Comparison of ENCODE assay signal across 1 cellular context in the genomic region with DNA sequence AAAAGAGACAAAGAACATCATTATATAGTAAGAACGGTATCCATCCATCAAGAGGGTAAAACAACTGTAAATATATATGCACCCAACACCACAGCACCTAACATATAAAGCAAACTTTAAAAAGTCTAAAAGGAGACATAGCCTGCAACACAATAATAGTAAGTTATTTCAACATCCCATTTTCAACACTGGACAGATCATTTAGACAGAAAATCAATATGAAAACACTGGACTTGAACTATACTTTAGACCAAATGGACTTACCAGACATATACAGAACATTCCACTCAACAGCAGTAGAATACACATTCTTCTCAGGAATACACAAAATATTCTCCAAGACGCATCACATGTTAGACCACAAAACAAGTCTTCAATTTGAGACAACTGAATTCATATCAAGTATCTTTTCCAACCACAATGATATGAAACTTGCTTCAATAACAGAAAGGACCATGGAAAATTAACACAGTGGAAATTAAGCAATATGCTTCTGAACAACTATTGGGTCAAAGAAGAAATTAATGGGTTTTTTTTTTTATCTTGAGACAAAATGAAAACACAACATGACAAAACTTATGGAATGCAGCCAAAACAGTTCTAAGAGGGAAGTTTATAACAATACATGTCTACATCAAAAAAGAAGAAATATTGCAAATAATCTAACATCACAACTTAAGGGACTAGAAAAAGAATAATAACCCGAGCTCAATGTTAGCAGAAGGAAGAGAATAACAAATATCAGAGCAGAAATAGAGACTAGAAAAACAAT.
TF ChIP-seq lines count a peak whose summit lies in the region.

No MANE protein-coding gene starts in this region.

TF ChIP-seq in HepG2, 621 proteins besides CTCF, POLR2A, EP300 and RAD21 (continued from another document):
- TF ChIP-seq ZNF83 (CRISPR knock-in tag; IDR thresholded peaks at IDR 0.05; ENCODE audit: borderline replicate concordance) (no peak), PITX1 (CRISPR knock-in tag; IDR thresholded peaks at IDR 0.05) (no peak), NFIC (IDR thresholded peaks at IDR 0.05; ENCODE audit: low read length) (0 out of 2 replicates have a peak, but pooled peaks have one; percentile 23), SOX6 (IDR thresholded peaks at IDR 0.05) (no peak), SOX6 (CRISPR knock-in tag; IDR thresholded peaks at IDR 0.05) (peak; percentile 27; the same call in 1 of the 2 replicates), ZNF468 (CRISPR knock-in tag; IDR thresholded peaks at IDR 0.05) (no peak), ZKSCAN5 (CRISPR knock-in tag; IDR thresholded peaks at IDR 0.05) (no peak), ZNF367 (CRISPR knock-in tag; IDR thresholded peaks at IDR 0.05; ENCODE audit: borderline replicate concordance) (no peak), ZFX (CRISPR knock-in tag; IDR thresholded peaks at IDR 0.05; ENCODE audit: low read depth) (no peak), HNRNPLL (IDR thresholded peaks at IDR 0.05; ENCODE audit: low read depth, low read length, poor library complexity, severe bottlenecking) (no peak), CREM (IDR thresholded peaks at IDR 0.05) (peak; percentile 25; the same call in 1 of the 2 replicates), CREM (CRISPR knock-in tag; IDR thresholded peaks at IDR 0.05) (no peak), LCORL (IDR thresholded peaks at IDR 0.05) (0 out of 2 replicates have a peak, but pooled peaks have one; percentile 19), LCORL (CRISPR knock-in tag; IDR thresholded peaks at IDR 0.05) (no peak), ZNF18 (CRISPR knock-in tag; IDR thresholded peaks at IDR 0.05; ENCODE audit: insufficient replicate concordance) (no peak), ZNF3 (CRISPR knock-in tag; IDR thresholded peaks at IDR 0.05) (0 out of 2 replicates have a peak, but pooled peaks have one; percentile 24), TCF7 (IDR thresholded peaks at IDR 0.05; ENCODE audit: low read depth) (no peak), MEIS1 (CRISPR knock-in tag; IDR thresholded peaks at IDR 0.05; ENCODE audit: borderline replicate concordance) (peak; percentile 49; the same call in 1 of the 2 replicates), HMG20A (CRISPR knock-in tag; IDR thresholded peaks at IDR 0.05; ENCODE audit: borderline replicate concordance) (peak; percentile 67), SATB2 (CRISPR knock-in tag; IDR thresholded peaks at IDR 0.05) (no peak), HNRNPK (IDR thresholded peaks at IDR 0.05; ENCODE audit: low read depth, low read length, poor library complexity, severe bottlenecking) (no peak), KLF15 (CRISPR knock-in tag; IDR thresholded peaks at IDR 0.05; ENCODE audit: borderline replicate concordance) (no peak), ZNF7 (CRISPR knock-in tag; IDR thresholded peaks at IDR 0.05) (peak; percentile 56; the same call in 1 of the 2 replicates), MZF1 (CRISPR knock-in tag; IDR thresholded peaks at IDR 0.05; ENCODE audit: borderline replicate concordance) (no peak)
- TF ChIP-seq, protein P1, sequence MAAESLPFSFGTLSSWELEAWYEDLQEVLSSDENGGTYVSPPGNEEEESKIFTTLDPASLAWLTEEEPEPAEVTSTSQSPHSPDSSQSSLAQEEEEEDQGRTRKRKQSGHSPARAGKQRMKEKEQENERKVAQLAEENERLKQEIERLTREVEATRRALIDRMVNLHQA (CRISPR knock-in tag; IDR thresholded peaks at IDR 0.05): no peak
- TF ChIP-seq, protein P2, sequence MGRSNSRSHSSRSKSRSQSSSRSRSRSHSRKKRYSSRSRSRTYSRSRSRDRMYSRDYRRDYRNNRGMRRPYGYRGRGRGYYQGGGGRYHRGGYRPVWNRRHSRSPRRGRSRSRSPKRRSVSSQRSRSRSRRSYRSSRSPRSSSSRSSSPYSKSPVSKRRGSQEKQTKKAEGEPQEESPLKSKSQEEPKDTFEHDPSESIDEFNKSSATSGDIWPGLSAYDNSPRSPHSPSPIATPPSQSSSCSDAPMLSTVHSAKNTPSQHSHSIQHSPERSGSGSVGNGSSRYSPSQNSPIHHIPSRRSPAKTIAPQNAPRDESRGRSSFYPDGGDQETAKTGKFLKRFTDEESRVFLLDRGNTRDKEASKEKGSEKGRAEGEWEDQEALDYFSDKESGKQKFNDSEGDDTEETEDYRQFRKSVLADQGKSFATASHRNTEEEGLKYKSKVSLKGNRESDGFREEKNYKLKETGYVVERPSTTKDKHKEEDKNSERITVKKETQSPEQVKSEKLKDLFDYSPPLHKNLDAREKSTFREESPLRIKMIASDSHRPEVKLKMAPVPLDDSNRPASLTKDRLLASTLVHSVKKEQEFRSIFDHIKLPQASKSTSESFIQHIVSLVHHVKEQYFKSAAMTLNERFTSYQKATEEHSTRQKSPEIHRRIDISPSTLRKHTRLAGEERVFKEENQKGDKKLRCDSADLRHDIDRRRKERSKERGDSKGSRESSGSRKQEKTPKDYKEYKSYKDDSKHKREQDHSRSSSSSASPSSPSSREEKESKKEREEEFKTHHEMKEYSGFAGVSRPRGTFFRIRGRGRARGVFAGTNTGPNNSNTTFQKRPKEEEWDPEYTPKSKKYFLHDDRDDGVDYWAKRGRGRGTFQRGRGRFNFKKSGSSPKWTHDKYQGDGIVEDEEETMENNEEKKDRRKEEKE (IDR thresholded peaks at IDR 0.05): no peak
- TF ChIP-seq, protein P3, sequence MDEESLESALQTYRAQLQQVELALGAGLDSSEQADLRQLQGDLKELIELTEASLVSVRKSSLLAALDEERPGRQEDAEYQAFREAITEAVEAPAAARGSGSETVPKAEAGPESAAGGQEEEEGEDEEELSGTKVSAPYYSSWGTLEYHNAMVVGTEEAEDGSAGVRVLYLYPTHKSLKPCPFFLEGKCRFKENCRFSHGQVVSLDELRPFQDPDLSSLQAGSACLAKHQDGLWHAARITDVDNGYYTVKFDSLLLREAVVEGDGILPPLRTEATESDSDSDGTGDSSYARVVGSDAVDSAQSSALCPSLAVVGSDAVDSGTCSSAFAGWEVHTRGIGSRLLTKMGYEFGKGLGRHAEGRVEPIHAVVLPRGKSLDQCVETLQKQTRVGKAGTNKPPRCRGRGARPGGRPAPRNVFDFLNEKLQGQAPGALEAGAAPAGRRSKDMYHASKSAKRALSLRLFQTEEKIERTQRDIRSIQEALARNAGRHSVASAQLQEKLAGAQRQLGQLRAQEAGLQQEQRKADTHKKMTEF (CRISPR knock-in tag; IDR thresholded peaks at IDR 0.05): 0 out of 2 replicates have a peak, but pooled peaks have one; percentile 38
